8 cellular contexts compared by ENCODE assay signal in genomic region chr10:5685764-5686240, GRCh38. TPM values are rescaled to one million over a fixed set of nuclear protein-coding genes. Genes with fewer than 3 reads are reported as not detected.
DNase-seq lines count a peak whose midpoint lies in the region; ATAC-seq and TF ChIP-seq lines count a peak whose summit lies in the region.

No MANE protein-coding gene starts in this region.

- H3K4me1 ChIP-seq in right atrium auricular region (peaks cover 0 to 16% of the 10 kb centered on the region in 2 donors), left lung (peaks cover 8 to 24% of the 10 kb centered on the region in 2 donors)

- H3K36me3 Mint-ChIP-seq in activated naive CD8-positive, alpha-beta T cell, result peaks cover 8% of the 10 kb centered on the region
- H3K36me3 Mint-ChIP-seq in type B pancreatic cell, result no peaks in the 10 kb centered on the region

- peak overlapping the region; percentile 84 to 96 for H3K4me3 ChIP-seq in right atrium auricular region
- H3K4me3 ChIP-seq in left lung, result peak overlapping the region; percentile 96 to 99

- DNase-seq in right atrium auricular region (ENCODE audit: low spot score) (no peak), cardiac septum (ENCODE audit: low spot score) (no peak), left lung (no peak), type B pancreatic cell (ENCODE audit: extremely low spot score, unreplicated experiment) (no peak), anterior cingulate cortex (lab: John Stamatoyannopoulos, UW) (no peak), ureter (ENCODE audit: low spot score) (no peak)

- no peaks in the 10 kb centered on the region for H3K9me3 Mint-ChIP-seq in activated naive CD8-positive, alpha-beta T cell (ENCODE audit: low read depth)
- H3K9me3 Mint-ChIP-seq in type B pancreatic cell, result no peaks in the 10 kb centered on the region

- peak overlapping the region; percentile 95 for H3K27ac Mint-ChIP-seq in activated naive CD8-positive, alpha-beta T cell
- H3K27ac Mint-ChIP-seq in type B pancreatic cell, result peak overlapping the region; percentile 97

- H3K36me3 ChIP-seq in right atrium auricular region (no peaks in the 10 kb centered on the region), left lung (no peaks in the 10 kb centered on the region)

- peaks cover 44% of the 10 kb centered on the region for H3K4me1 Mint-ChIP-seq in activated naive CD8-positive, alpha-beta T cell (ENCODE audit: low read depth)
- peaks cover 11% of the 10 kb centered on the region for H3K4me1 Mint-ChIP-seq in type B pancreatic cell (ENCODE audit: unreplicated experiment)

- H3K4me3 Mint-ChIP-seq in activated naive CD8-positive, alpha-beta T cell, result peak overlapping the region; percentile 96
- H3K4me3 Mint-ChIP-seq in type B pancreatic cell, result peak overlapping the region; percentile 98

- no peaks in the 10 kb centered on the region for H3K27me3 Mint-ChIP-seq in activated naive CD8-positive, alpha-beta T cell
- H3K27me3 Mint-ChIP-seq in type B pancreatic cell, result no peaks in the 10 kb centered on the region

- H3K27ac ChIP-seq in right atrium auricular region, result peak overlapping the region; percentile 93 to 95
- H3K27ac ChIP-seq in left lung, result peak overlapping the region; percentile 84 to 96

- intact Hi-C loops in cardiac septum (cut with DNase I) (loop anchor here (2.0 to 10.0 kb wide), 2 partner anchors 69 to 127 kb away; partner anchors contain the start of gene GDI2), left lung (cut with DNase I) (loop anchor here in 1 of 2 donors (5.0 kb wide), 1 partner anchor 186 kb away; no protein-coding TSS in a partner anchor)

- peak; percentile 6 for ATAC-seq in left lung
- ATAC-seq in GM21390 (IDR thresholded peaks at IDR 0.05; ENCODE audit: unreplicated experiment), result no peak

- no peaks in the 10 kb centered on the region for H3K27me3 ChIP-seq in right atrium auricular region
- no peaks in the 10 kb centered on the region for H3K27me3 ChIP-seq in left lung

- TF ChIP-seq CTCF in right atrium auricular region (IDR thresholded peaks at IDR 0.05) (no peak), left lung (IDR thresholded peaks at IDR 0.05) (no peak), type B pancreatic cell (conservative IDR thresholded peaks at IDR 0.05) (no peak)

- H3K9me3 ChIP-seq in right atrium auricular region (no peaks in the 10 kb centered on the region), left lung (no peaks in the 10 kb centered on the region)

RNA-seq across cellular contexts. Expression of gene TASOR2, which starts 1.2 kb away (rescaled TPM):
- total RNA-seq in right atrium auricular region (10 to 100 TPM; 41.7 to 47.3 TPM), cardiac septum (38.8 TPM), left lung (10 to 100 TPM; 54.1 to 66.5 TPM), type B pancreatic cell (ENCODE audit: low replicate concordance) (64.1 and 70.1 TPM in 2 replicates), ureter (99.2 TPM)

RNA-seq across cellular contexts. Expression of gene ASB13, which starts 19.4 kb away (rescaled TPM):
- total RNA-seq in right atrium auricular region (10 to 100 TPM; 10.5 to 14.3 TPM), cardiac septum (10.2 TPM), left lung (10 to 100 TPM; 12.9 to 19.6 TPM), type B pancreatic cell (ENCODE audit: low replicate concordance) (13.9 and 28.2 TPM in 2 replicates), ureter (33.8 TPM)
